In genomic region chr14:20630340-20631022, GRCh38 we compare ENCODE assay signal across 8 cellular contexts. TPM values are rescaled to one million over a fixed set of nuclear protein-coding genes. Genes with fewer than 3 reads are reported as not detected.
DNase-seq lines count a peak whose midpoint lies in the region; ATAC-seq lines count a peak whose summit lies in the region.

No MANE protein-coding gene starts in this region.

- peaks cover 54% of the 10 kb centered on the region for H3K27me3 Mint-ChIP-seq in activated naive CD8-positive, alpha-beta T cell treated with anti-CD3 and anti-CD28 coated beads, Interleukin-2, amount 50 U/mL, for 24 hours

- peak; percentile 66 for DNase-seq in stimulated activated CD4-positive, alpha-beta T cell treated with anti-CD3 and anti-CD28 coated beads, Interleukin-15, amount 100 ng/mL, for 24 hours
- no peak for DNase-seq in stimulated activated CD4-positive, alpha-beta T cell treated with anti-CD3 and anti-CD28 coated beads, Interleukin-12 subunit alpha, Interleukin-12 subunit beta, amount 100 ng/mL, for 4 hours
- DNase-seq in NCI-H460 (ENCODE audit: extremely low read depth, low read depth) (peak; percentile 63), iPS-NIHi7 (ENCODE audit: extremely low spot score) (peak; percentile 29), SK-N-DZ (ENCODE audit: low spot score) (no peak)
- DNase-seq in activated naive CD8-positive, alpha-beta T cell treated with anti-CD3 and anti-CD28 coated beads, Interleukin-2, amount 50 U/mL, for 24 hours = peak; percentile 57
- peak; percentile 41 to 48 for DNase-seq in stimulated activated CD4-positive, alpha-beta T cell treated with anti-CD3 and anti-CD28 coated beads, Interleukin-2, amount 100 ng/mL, for 48 hours

- peak overlapping the region; percentile 85 for H3K4me3 Mint-ChIP-seq in activated naive CD8-positive, alpha-beta T cell treated with anti-CD3 and anti-CD28 coated beads, Interleukin-2, amount 50 U/mL, for 24 hours

- H3K27ac Mint-ChIP-seq in activated naive CD8-positive, alpha-beta T cell treated with anti-CD3 and anti-CD28 coated beads, Interleukin-2, amount 50 U/mL, for 24 hours = peak overlapping the region; percentile 95

- ATAC-seq in activated naive CD8-positive, alpha-beta T cell treated with anti-CD3 and anti-CD28 coated beads, Interleukin-2, amount 50 U/mL, for 24 hours = peak; percentile 21
- no peak for ATAC-seq in HG02970 (IDR thresholded peaks at IDR 0.05; ENCODE audit: low FRiP score, unreplicated experiment)

- H3K9me3 Mint-ChIP-seq in activated naive CD8-positive, alpha-beta T cell treated with anti-CD3 and anti-CD28 coated beads, Interleukin-2, amount 50 U/mL, for 24 hours = no peaks in the 10 kb centered on the region

- peaks cover 69% of the 10 kb centered on the region for H3K4me1 Mint-ChIP-seq in activated naive CD8-positive, alpha-beta T cell treated with anti-CD3 and anti-CD28 coated beads, Interleukin-2, amount 50 U/mL, for 24 hours

- H3K36me3 Mint-ChIP-seq in activated naive CD8-positive, alpha-beta T cell treated with anti-CD3 and anti-CD28 coated beads, Interleukin-2, amount 50 U/mL, for 24 hours (ENCODE audit: low read depth) = peaks cover 8% of the 10 kb centered on the region

RNA-seq across cellular contexts. Expression of gene OR6S1, which starts 11.0 kb away (rescaled TPM):
- total RNA-seq in NCI-H460 (2014; rRNA removed; shearing (Covaris generic)) = not detected in 2 replicates
- polyA plus RNA-seq in NCI-H460 (2014; cell fraction: nucleus; rRNA removed) = not detected in 2 replicates
- not detected in 2 replicates for polyA plus RNA-seq in SK-N-DZ (2014; cell fraction: cytosol; rRNA removed)
- not detected in 2 replicates for polyA plus RNA-seq in SK-N-DZ (2014; cell fraction: nucleus; rRNA removed)

RNA-seq across cellular contexts. Expression of gene RNASE12, which starts 39.3 kb away (rescaled TPM):
- total RNA-seq in NCI-H460 (2014; rRNA removed; shearing (Covaris generic)) = not detected in 2 replicates
- not detected in 2 replicates for polyA plus RNA-seq in NCI-H460 (2014; cell fraction: nucleus; rRNA removed)
- not detected in 2 replicates for polyA plus RNA-seq in SK-N-DZ (2014; cell fraction: cytosol; rRNA removed)
- not detected in 2 replicates for polyA plus RNA-seq in SK-N-DZ (2014; cell fraction: nucleus; rRNA removed)

RNA-seq across cellular contexts. Expression of gene RNASE11, which starts 42.7 kb away (rescaled TPM):
- not detected in 2 replicates for total RNA-seq in NCI-H460 (2014; rRNA removed; shearing (Covaris generic))
- polyA plus RNA-seq in NCI-H460 (2014; cell fraction: nucleus; rRNA removed) = not detected in 2 replicates
- not detected in 2 replicates for polyA plus RNA-seq in SK-N-DZ (2014; cell fraction: cytosol; rRNA removed)
- polyA plus RNA-seq in SK-N-DZ (2014; cell fraction: nucleus; rRNA removed) = not detected in 2 replicates

RNA-seq across cellular contexts. Expression of gene RNASE4, which starts 53.9 kb away (rescaled TPM):
- 22.9 and 36.7 TPM in 2 replicates for total RNA-seq in NCI-H460 (2014; rRNA removed; shearing (Covaris generic))
- polyA plus RNA-seq in NCI-H460 (2014; cell fraction: nucleus; rRNA removed) = 12.5 and 27.7 TPM in 2 replicates
- 0.20 and 1.4 TPM in 2 replicates for polyA plus RNA-seq in SK-N-DZ (2014; cell fraction: cytosol; rRNA removed)
- not detected in 2 replicates for polyA plus RNA-seq in SK-N-DZ (2014; cell fraction: nucleus; rRNA removed)

RNA-seq across cellular contexts. Expression of gene ANG, which starts 58.1 kb away (rescaled TPM):
- total RNA-seq in NCI-H460 (2014; rRNA removed; shearing (Covaris generic)) = 12.5 and 14.7 TPM in 2 replicates
- 5.8 and 8.5 TPM in 2 replicates for polyA plus RNA-seq in NCI-H460 (2014; cell fraction: nucleus; rRNA removed)
- 0.17 TPM in 1 of 2 replicates, not detected in the other for polyA plus RNA-seq in SK-N-DZ (2014; cell fraction: cytosol; rRNA removed)
- 0.19 TPM in 1 of 2 replicates, not detected in the other for polyA plus RNA-seq in SK-N-DZ (2014; cell fraction: nucleus; rRNA removed)

Comparison
In these comparisons a context has a peak if more than half of its experiments do, and no peak if none do; other contexts are left out.
1. DNase-seq: peak in stimulated activated CD4-positive, alpha-beta T cell treated with anti-CD3 and anti-CD28 coated beads, Interleukin-15, amount 100 ng/mL, for 24 hours (single experiment), NCI-H460 (single experiment), activated naive CD8-positive, alpha-beta T cell treated with anti-CD3 and anti-CD28 coated beads, Interleukin-2, amount 50 U/mL, for 24 hours (single experiment), iPS-NIHi7 (single experiment) and stimulated activated CD4-positive, alpha-beta T cell treated with anti-CD3 and anti-CD28 coated beads, Interleukin-2, amount 100 ng/mL, for 48 hours (2 of 2); none in stimulated activated CD4-positive, alpha-beta T cell treated with anti-CD3 and anti-CD28 coated beads, Interleukin-12 subunit alpha, Interleukin-12 subunit beta, amount 100 ng/mL, for 4 hours (single experiment) and SK-N-DZ (single experiment).